In the genomic region with DNA sequence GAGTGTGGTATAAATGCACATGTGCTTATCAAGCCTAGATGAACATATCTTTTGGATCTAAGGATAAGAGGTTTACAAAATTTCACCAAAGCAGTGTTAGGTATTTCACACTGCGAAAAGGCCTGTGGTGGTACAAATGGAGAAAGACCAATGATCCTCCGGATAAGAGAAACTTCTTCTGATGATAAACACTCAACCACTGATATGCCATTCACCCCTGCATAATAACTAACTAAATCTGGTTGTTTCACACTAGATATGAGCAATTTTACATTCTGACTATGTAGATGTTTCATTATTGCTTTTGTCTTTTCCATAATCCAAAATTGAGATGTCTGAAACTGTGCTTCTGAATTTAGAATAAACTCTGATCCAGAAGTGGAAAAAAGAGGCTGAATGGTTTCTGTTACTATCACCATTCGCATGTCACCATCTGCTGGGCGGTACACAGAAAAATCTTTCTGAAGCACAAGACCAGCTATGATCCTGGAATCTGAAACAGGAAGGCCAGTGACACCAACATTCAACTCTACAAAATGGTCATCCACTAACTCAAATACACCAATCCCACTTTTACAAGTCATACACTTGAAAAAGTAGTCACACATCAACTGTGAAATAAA, we compare ENCODE assay signal across 8 cellular contexts. TPM values are rescaled to one million over a fixed set of nuclear protein-coding genes. Genes with fewer than 3 reads are reported as not detected.
A peak's percentile ranks its signal among the peaks of the same experiment; 100 is the strongest.
DNase-seq lines count a peak whose midpoint lies in the region; ATAC-seq and TF ChIP-seq lines count a peak whose summit lies in the region.

No MANE protein-coding gene starts in this region.

- H3K4me1 ChIP-seq in gastrocnemius medialis: peaks cover 30 to 49% of the 10 kb centered on the region in 2 donors

- H3K9me3 ChIP-seq in gastrocnemius medialis: no peaks in the 10 kb centered on the region

- peak overlapping the region; percentile 68 to 91 (median 82) for H3K4me3 ChIP-seq in gastrocnemius medialis

- in situ Hi-C loops in gastrocnemius medialis (cut with MboI; ENCODE audit: low sequenced_read_pairs in 4 of 4): loop anchor here (10.0 to 25.0 kb wide), 2 partner anchors 260 to 262 kb away; a partner anchor contains a TSS

- H3K27ac ChIP-seq in gastrocnemius medialis: peak overlapping the region; percentile 83 to 92 (median 88)

- H3K27ac Mint-ChIP-seq in activated naive CD4-positive, alpha-beta T cell treated with anti-CD3 and anti-CD28 coated beads, Interleukin-2, amount 10 ng/mL, durations not matched to agents 7 days and 5 days: no peak overlapping the region

- peak overlapping the region; percentile 92 for H3K4me3 Mint-ChIP-seq in activated naive CD4-positive, alpha-beta T cell treated with anti-CD3 and anti-CD28 coated beads, Interleukin-2, amount 10 ng/mL, durations not matched to agents 7 days and 5 days

- intact Hi-C loops in Right ventricle myocardium superior (cut with DNase I) (no loop called here), gastrocnemius medialis (cut with DNase I; ENCODE audit: low total_unique reads) (loop anchor here (2.0 to 5.0 kb wide), 4 partner anchors 110 to 820 kb away; no protein-coding TSS in a partner anchor)

- no peak for TF ChIP-seq POLR2A in gastrocnemius medialis (IDR thresholded peaks at IDR 0.05)

- peaks cover 34% of the 10 kb centered on the region for H3K4me1 Mint-ChIP-seq in activated naive CD4-positive, alpha-beta T cell treated with anti-CD3 and anti-CD28 coated beads, Interleukin-2, amount 10 ng/mL, durations not matched to agents 7 days and 5 days

- CTCF ChIA-PET in activated naive CD4-positive, alpha-beta T cell treated with anti-CD3 and anti-CD28 coated beads, Interleukin-2, amount 10 ng/mL, durations not matched to agents 7 days and 5 days (lab: Charles Lee): interaction anchor here (0.6 to 2.5 kb wide), 9 partner anchors 34 to 820 kb away, joined by 3 to 17 read pairs (median 4); a partner anchor contains a TSS

- peak; percentile 9 for DNase-seq in DMS79 treated with DMSO at 0.1 percent for 48 hours (lab: John Stamatoyannopoulos, UW)
- no peak for DNase-seq in DMS79 (lab: John Stamatoyannopoulos, UW)
- DNase-seq in NCI-H2171 (lab: John Stamatoyannopoulos, UW): peak; percentile 6
- DNase-seq in activated naive CD4-positive, alpha-beta T cell treated with anti-CD3 and anti-CD28 coated beads, Interleukin-2, amount 10 ng/mL, durations not matched to agents 7 days and 5 days: no peak
- DNase-seq in Right ventricle myocardium superior: no peak
- peak; percentile 50 to 54 for DNase-seq in gastrocnemius medialis
- no peak for DNase-seq in activated CD4-positive, CD25-positive, alpha-beta regulatory T cell (lab: John Stamatoyannopoulos, UW)

- H3K27me3 ChIP-seq in gastrocnemius medialis: no peaks in the 10 kb centered on the region

- peak; percentile 36 for ATAC-seq in GM21825 (IDR thresholded peaks at IDR 0.05; ENCODE audit: unreplicated experiment)
- peak; percentile 74 for ATAC-seq in Right ventricle myocardium superior (ENCODE audit: poor library complexity)
- peak; percentile 74 to 79 for ATAC-seq in gastrocnemius medialis

- TF ChIP-seq CTCF in gastrocnemius medialis (IDR thresholded peaks at IDR 0.05 in 4 of 5, conservative IDR thresholded peaks at IDR 0.05 in 1 of 5): peak in 4 of 5 experiments; percentile 12 to 39 (median 26)

- no peaks in the 10 kb centered on the region for H3K36me3 ChIP-seq in gastrocnemius medialis

- H3K9me3 Mint-ChIP-seq in activated naive CD4-positive, alpha-beta T cell treated with anti-CD3 and anti-CD28 coated beads, Interleukin-2, amount 10 ng/mL, durations not matched to agents 7 days and 5 days: no peaks in the 10 kb centered on the region

- no peaks in the 10 kb centered on the region for H3K27me3 Mint-ChIP-seq in activated naive CD4-positive, alpha-beta T cell treated with anti-CD3 and anti-CD28 coated beads, Interleukin-2, amount 10 ng/mL, durations not matched to agents 7 days and 5 days

- peaks cover 9% of the 10 kb centered on the region for H3K36me3 Mint-ChIP-seq in activated naive CD4-positive, alpha-beta T cell treated with anti-CD3 and anti-CD28 coated beads, Interleukin-2, amount 10 ng/mL, durations not matched to agents 7 days and 5 days

RNA-seq across cellular contexts. Expression of a gene that starts 1.3 kb away (rescaled TPM):
- total RNA-seq in Right ventricle myocardium superior: 8.0 TPM
- total RNA-seq in gastrocnemius medialis: 10 to 100 TPM in 2 of 4 donors, 1 to 10 TPM in 2; 9.0 to 17.5 (median 11.5) TPM

Comparison
In these comparisons a context has a peak if more than half of its experiments do, and no peak if none do; other contexts are left out.
1. DNase-seq: peak in DMS79 treated with DMSO at 0.1 percent for 48 hours (single experiment), NCI-H2171 (single experiment) and gastrocnemius medialis (2 of 2); none in DMS79 (single experiment), activated naive CD4-positive, alpha-beta T cell treated with anti-CD3 and anti-CD28 coated beads, Interleukin-2, amount 10 ng/mL, durations not matched to agents 7 days and 5 days (single experiment), Right ventricle myocardium superior (single experiment) and activated CD4-positive, CD25-positive, alpha-beta regulatory T cell (0 of 4).
2. Peak in every context shown above with its lines, with median percentiles within 50 percentile points of each other: ATAC-seq.